In the genomic region with DNA sequence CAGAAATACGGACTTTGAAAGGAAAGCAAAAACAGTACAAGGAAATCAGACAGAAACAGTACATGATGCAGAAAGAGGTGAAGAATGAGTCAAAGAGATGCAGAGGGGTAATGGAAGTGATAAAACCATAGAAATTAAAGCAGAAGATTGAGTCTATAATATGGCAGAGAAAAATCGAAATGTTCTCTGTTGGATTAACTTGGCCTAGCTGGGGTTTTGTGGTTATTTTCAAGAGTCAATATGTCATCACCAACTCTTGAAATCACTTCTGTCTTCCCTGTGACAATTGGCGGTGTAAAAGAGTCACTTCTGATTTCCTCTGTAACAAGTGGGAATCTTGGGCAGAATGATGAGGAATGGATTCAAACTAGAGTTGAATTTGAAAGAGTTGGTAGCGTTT, we compare ENCODE assay signal across 11 cellular contexts. TPM values are rescaled to one million over a fixed set of nuclear protein-coding genes. Genes with fewer than 3 reads are reported as not detected.
DNase-seq lines count a peak whose midpoint lies in the region; ATAC-seq and TF ChIP-seq lines count a peak whose summit lies in the region.
"Had no signal": no experiment of that assay in that cellular context is flagged by ENCODE, and none has a peak within 500 bp of the region (broad histone marks: within the 10 kb centered on the region; RNA-seq: fewer than 3 reads in every experiment).

No MANE protein-coding gene starts in this region.

- H3K4me2 ChIP-seq in DOHH2 (ENCODE audit: low read length), result peak overlapping the region; percentile 21

- H3F3A ChIP-seq in DOHH2 (ENCODE audit: control insufficient read depth, insufficient read depth), result 0 out of 2 replicates have a peak, but pooled peaks cover 3% of the 10 kb centered on the region

- peak; percentile 72 for ATAC-seq in activated CD8-positive, alpha-beta T cell treated with anti-CD3 and anti-CD28 coated beads for 36 hours

- H3K36me3 Mint-ChIP-seq in activated CD8-positive, alpha-beta T cell treated with anti-CD3 and anti-CD28 coated beads for 36 hours (ENCODE audit: low read depth), result peaks cover 74% of the 10 kb centered on the region
- H3K36me3 Mint-ChIP-seq in immature natural killer cell, result peaks cover 6 to 51% (median 31%) of the 10 kb centered on the region in 3 donors

- H3K79me2 ChIP-seq in ACC112 (ENCODE audit: control insufficient read depth, insufficient read depth, low read length, unreplicated experiment) (peaks cover 98% of the 10 kb centered on the region), DOHH2 (ENCODE audit: control insufficient read depth, low read length) (peaks cover 100% of the 10 kb centered on the region)

- H2AFZ ChIP-seq in ACC112 (ENCODE audit: low read length, unreplicated experiment), result no peak overlapping the region

- H3K4me3 Mint-ChIP-seq in activated CD8-positive, alpha-beta T cell treated with anti-CD3 and anti-CD28 coated beads for 36 hours, result peak overlapping the region; percentile 30
- peak overlapping the region in 3 of 5 donors; percentile 0 to 59 (median 26) for H3K4me3 Mint-ChIP-seq in immature natural killer cell

- H3K4me3 ChIP-seq in ACC112 (ENCODE audit: low read depth, low read length) (peak overlapping the region; percentile 34; the same call in 1 of the 2 replicates), DOHH2 (ENCODE audit: low read length) (peak overlapping the region; percentile 37)
- H3K4me3 ChIP-seq: cardiac muscle cell had no signal

- CTCF ChIA-PET in activated CD8-positive, alpha-beta T cell treated with anti-CD3 and anti-CD28 coated beads for 36 hours (lab: Charles Lee), result interaction anchor here (0.9 kb wide), 1 partner anchor 13 kb away, joined by 3 read pairs; no protein-coding TSS in a partner anchor

- no peaks in the 10 kb centered on the region for H3K9me3 ChIP-seq in DOHH2 (ENCODE audit: control insufficient read depth, insufficient read depth, low read length)

- H3K36me3 ChIP-seq in ACC112 (ENCODE audit: insufficient read depth, low read length) (peaks cover 45% of the 10 kb centered on the region), DOHH2 (ENCODE audit: control insufficient read depth, low read length) (peaks cover 97% of the 10 kb centered on the region)

- POLR2A ChIA-PET in activated CD8-positive, alpha-beta T cell treated with anti-CD3 and anti-CD28 coated beads for 36 hours (lab: Charles Lee), result interaction anchor here (2.3 to 3.3 kb wide), 2 partner anchors 8 to 163 kb away, joined by 8 to 18 read pairs; partner anchors contain the start of gene YTHDF2

- H3K27me3 Mint-ChIP-seq in activated CD8-positive, alpha-beta T cell treated with anti-CD3 and anti-CD28 coated beads for 36 hours, result no peaks in the 10 kb centered on the region
- peaks cover 0 to 3% (median 0%) of the 10 kb centered on the region in 3 donors for H3K27me3 Mint-ChIP-seq in immature natural killer cell (ENCODE audit: low read depth in 3 of 3)
- H3K27me3 Mint-ChIP-seq: naive B cell had no signal

- H3K4me1 ChIP-seq in ACC112 (ENCODE audit: control insufficient read depth, insufficient read depth, low read length, unreplicated experiment) (peaks cover 32% of the 10 kb centered on the region), DOHH2 (ENCODE audit: control insufficient read depth, low read length) (peaks cover 81% of the 10 kb centered on the region)

- H3K27ac Mint-ChIP-seq in activated CD8-positive, alpha-beta T cell treated with anti-CD3 and anti-CD28 coated beads for 36 hours, result peak overlapping the region; percentile 79
- H3K27ac Mint-ChIP-seq in immature natural killer cell, result peak overlapping the region; percentile 18 to 82 (median 50)

- no peak for TF ChIP-seq CTCF in DOHH2 (IDR thresholded peaks at IDR 0.05; ENCODE audit: low read depth, low read length, poor library complexity, severe bottlenecking)
- TF ChIP-seq CTCF in activated CD8-positive, alpha-beta T cell treated with anti-CD3 and anti-CD28 coated beads for 36 hours (IDR thresholded peaks at IDR 0.05), result no peak

- H3K27ac ChIP-seq in ACC112 (ENCODE audit: low read depth, low read length) (no peak overlapping the region), DOHH2 (ENCODE audit: low read depth, low read length) (no peak overlapping the region)
- H3K27ac ChIP-seq: cardiac muscle cell had no signal

- peaks cover 69% of the 10 kb centered on the region for H3K4me1 Mint-ChIP-seq in activated CD8-positive, alpha-beta T cell treated with anti-CD3 and anti-CD28 coated beads for 36 hours (ENCODE audit: low read depth)
- H3K4me1 Mint-ChIP-seq in immature natural killer cell, result peaks cover 68 to 84% of the 10 kb centered on the region in 2 donors

- H3K27me3 ChIP-seq in ACC112 (ENCODE audit: insufficient read depth, low read length) (no peaks in the 10 kb centered on the region), DOHH2 (ENCODE audit: control insufficient read depth, low read length) (no peaks in the 10 kb centered on the region)
- H3K27me3 ChIP-seq: cardiac muscle cell had no signal

- intact Hi-C loops in activated CD8-positive, alpha-beta T cell treated with anti-CD3 and anti-CD28 coated beads for 36 hours (cut with micrococcal nuclease), result no loop called here

- no peak for DNase-seq in activated CD8-positive, alpha-beta T cell treated with anti-CD3 and anti-CD28 coated beads for 36 hours
- DNase-seq in immature natural killer cell, result no peak
- DNase-seq in SW 1271 (lab: John Stamatoyannopoulos, UW), result no peak
- DNase-seq in NCI-H748 treated with DMSO at 0.1 percent for 48 hours (lab: John Stamatoyannopoulos, UW), result no peak
- DNase-seq in cerebellar nuclear complex (lab: John Stamatoyannopoulos, UW), result no peak
- no peak for DNase-seq in stimulated activated CD4-positive, alpha-beta T cell treated with anti-CD3 and anti-CD28 coated beads, Interleukin-4, amount 100 ng/mL, for 24 hours
- DNase-seq: KG1, naive B cell had no signal

- no peaks in the 10 kb centered on the region for H3K9me3 Mint-ChIP-seq in activated CD8-positive, alpha-beta T cell treated with anti-CD3 and anti-CD28 coated beads for 36 hours
- no peaks in the 10 kb centered on the region for H3K9me3 Mint-ChIP-seq in immature natural killer cell
- H3K9me3 Mint-ChIP-seq: naive B cell had no signal

- H3K9me2 ChIP-seq in DOHH2 (replicated peaks; ENCODE audit: control insufficient read depth, low read length), result no peaks in the 10 kb centered on the region

- H4K20me1 ChIP-seq in DOHH2 (ENCODE audit: control insufficient read depth, insufficient read depth, low read depth, low read length), result peaks cover 32% of the 10 kb centered on the region

RNA-seq across cellular contexts. Expression of gene YTHDF2, which starts 7.4 kb away (rescaled TPM):
- total RNA-seq in activated CD8-positive, alpha-beta T cell treated with anti-CD3 and anti-CD28 coated beads for 36 hours, result 10 to 100 TPM; 72.2 to 82.1 TPM
- 100 to 1,000 TPM in 2 of 3 donors, 10 to 100 TPM in 1; 78.1 to 210 (median 129) TPM for polyA plus RNA-seq in immature natural killer cell
